ENCODE assay signal across 17 cellular contexts in the genomic region with DNA sequence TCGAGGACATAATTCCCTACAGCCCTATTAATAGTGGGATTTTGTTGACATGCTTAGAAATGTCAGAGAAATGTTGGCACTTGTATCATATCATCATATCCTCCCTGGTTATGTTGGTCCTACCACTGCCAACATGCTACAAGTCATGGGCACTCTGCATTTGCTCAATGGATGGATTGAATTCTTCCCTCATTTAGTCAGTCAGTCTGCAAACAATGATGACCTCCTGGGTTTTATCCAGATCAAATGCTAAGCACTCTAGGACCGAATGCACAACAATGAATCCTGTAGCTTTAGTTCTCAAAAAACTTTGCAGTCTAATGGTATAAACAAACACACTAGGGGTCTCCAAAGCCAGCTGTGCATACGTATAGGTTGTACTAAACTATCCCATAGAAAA.
DNase-seq lines count a peak whose midpoint lies in the region; ATAC-seq and TF ChIP-seq lines count a peak whose summit lies in the region.
"Had no signal": no experiment of that assay in that cellular context is flagged by ENCODE, and none has a peak within 500 bp of the region (broad histone marks: within the 10 kb centered on the region; RNA-seq: fewer than 3 reads in every experiment).

No MANE protein-coding gene starts in this region.

- CTCF ChIA-PET in mammary epithelial cell (lab: Charles Lee; ENCODE audit: low non-redundant PET): no interaction called here
- CTCF ChIA-PET in activated CD8-positive, alpha-beta T cell treated with anti-CD3 and anti-CD28 coated beads, Interleukin-2, amount 10 ng/mL, durations not matched to agents 7 days and 5 days (lab: Charles Lee): no interaction called here

- H2AFZ ChIP-seq in mammary epithelial cell (ENCODE audit: low read depth, low read length) (peak overlapping the region; percentile 26), mesenchymal stem cell (ENCODE audit: low read depth, low read length) (no peak overlapping the region)

- POLR2A ChIA-PET in activated CD8-positive, alpha-beta T cell treated with anti-CD3 and anti-CD28 coated beads, Interleukin-2, amount 10 ng/mL, durations not matched to agents 7 days and 5 days (lab: Charles Lee): no interaction called here

- H3K27ac ChIP-seq in mammary epithelial cell (ENCODE audit: insufficient read depth, low read depth, low read length) (no peak overlapping the region), breast epithelium (no peak overlapping the region), mesenchymal stem cell (ENCODE audit: low read length, poor library complexity, severe bottlenecking) (peak overlapping the region; percentile 96)
- H3K27ac ChIP-seq: 22Rv1, BLaER1 had no signal

- H3K79me1 ChIP-seq in mesenchymal stem cell (replicated peaks; ENCODE audit: low read length, poor library complexity, severe bottlenecking): no peaks in the 10 kb centered on the region

- H3K18ac ChIP-seq in mesenchymal stem cell (ENCODE audit: low read depth in 1 of 2, low read length in 2 of 2): peak overlapping the region in 1 of 2 experiments; percentile 12

- H3K9ac ChIP-seq in mammary epithelial cell (ENCODE audit: insufficient read depth, low read length) (no peak overlapping the region), mesenchymal stem cell (ENCODE audit: low read length) (no peak overlapping the region)
- H3K9ac ChIP-seq: BLaER1, SK-N-SH had no signal

- no TSS peak for BruUV-seq in mammary epithelial cell (replicated peaks; lab: Mats Ljungman, UMichigan)

- H3K9me3 Mint-ChIP-seq in activated CD8-positive, alpha-beta T cell treated with anti-CD3 and anti-CD28 coated beads, Interleukin-2, amount 10 ng/mL, durations not matched to agents 7 days and 5 days (ENCODE audit: insufficient read depth): no peaks in the 10 kb centered on the region

- H2BK15ac ChIP-seq in mesenchymal stem cell (ENCODE audit: low read depth, poor library complexity, severe bottlenecking): no peak overlapping the region

- TF ChIP-seq POLR2A in breast epithelium (IDR thresholded peaks at IDR 0.05): no peak

- H4K20me1 ChIP-seq in mammary epithelial cell (ENCODE audit: insufficient read depth, low read length): no peaks in the 10 kb centered on the region
- H4K20me1 ChIP-seq: BLaER1 had no signal

- H2BK5ac ChIP-seq in mesenchymal stem cell (ENCODE audit: low read depth, low read length, poor library complexity, severe bottlenecking): peak overlapping the region; percentile 87

- no peaks in the 10 kb centered on the region for H3K27me3 Mint-ChIP-seq in activated CD8-positive, alpha-beta T cell treated with anti-CD3 and anti-CD28 coated beads, Interleukin-2, amount 10 ng/mL, durations not matched to agents 7 days and 5 days (ENCODE audit: low read depth)

- no peak overlapping the region for H2BK12ac ChIP-seq in mesenchymal stem cell (ENCODE audit: low read length in 2 of 2)

- dilution Hi-C loops in mammary epithelial cell (cut with HindIII; ENCODE audit: low sequenced_read_pairs): no loop called here

- WGBS in mammary epithelial cell (ENCODE audit: low coverage, missing lambda C conversion rate): 97% methylated on average over 3 of the region's 3 CpGs
- WGBS in mesenchymal stem cell: 100% methylated on average over 1 of the region's 3 CpGs

- no peak overlapping the region for H3K14ac ChIP-seq in mesenchymal stem cell (ENCODE audit: low read length in 2 of 2)

- in situ Hi-C loops in mammary epithelial cell (cut with MboI; ENCODE audit: low sequenced_read_pairs in 2 of 2): no loop called here
- in situ Hi-C loops in astrocyte of the spinal cord (cut with HindIII; ENCODE audit: low sequenced_read_pairs): no loop called here

- no peaks in the 10 kb centered on the region for H3K4me1 ChIP-seq in mammary epithelial cell (ENCODE audit: insufficient read depth, low read length)
- no peaks in the 10 kb centered on the region for H3K4me1 ChIP-seq in breast epithelium
- peaks cover 2% of the 10 kb centered on the region for H3K4me1 ChIP-seq in mesenchymal stem cell (ENCODE audit: control insufficient read depth, insufficient read depth, low read depth, low read length)
- H3K4me1 ChIP-seq: BLaER1 had no signal

- no peaks in the 10 kb centered on the region for H3K36me3 ChIP-seq in mammary epithelial cell (ENCODE audit: insufficient read depth, low read length)
- H3K36me3 ChIP-seq in breast epithelium: no peaks in the 10 kb centered on the region
- no peaks in the 10 kb centered on the region for H3K36me3 ChIP-seq in mesenchymal stem cell (ENCODE audit: control insufficient read depth in 1 of 2, insufficient read depth in 2 of 2, low read depth in 1 of 2, low read length in 2 of 2)
- H3K36me3 ChIP-seq: BLaER1 had no signal

- TF ChIP-seq CTCF in mammary epithelial cell (conservative IDR thresholded peaks at IDR 0.05 in 1 of 2, IDR thresholded peaks at IDR 0.05 in 1 of 2; ENCODE audit: extremely low read depth in 1 of 2, insufficient read depth in 1 of 2, low read depth in 1 of 2, low read length in 2 of 2) (no peak), breast epithelium (IDR thresholded peaks at IDR 0.05) (no peak), astrocyte of the spinal cord (IDR thresholded peaks at IDR 0.05; ENCODE audit: low read depth, low read length) (no peak)

- H3K4me2 ChIP-seq in mammary epithelial cell (ENCODE audit: insufficient read depth, low read depth, low read length) (no peak overlapping the region), mesenchymal stem cell (ENCODE audit: low read length, poor library complexity, severe bottlenecking) (no peak overlapping the region)
- H3K4me2 ChIP-seq: BLaER1, SK-N-SH had no signal

- peak overlapping the region; percentile 6 for H2AK5ac ChIP-seq in mesenchymal stem cell (ENCODE audit: low read length, severe bottlenecking)

- H4K91ac ChIP-seq in mesenchymal stem cell (ENCODE audit: low read length): no peak overlapping the region

- intact Hi-C loops in mammary epithelial cell (cut with micrococcal nuclease): loop anchor here (10.0 kb wide), 1 partner anchor 143 kb away; no protein-coding TSS in a partner anchor
- intact Hi-C loops in breast epithelium (cut with DNase I; ENCODE audit: low total_unique reads): no loop called here

- H3K79me2 ChIP-seq in mammary epithelial cell (ENCODE audit: insufficient read depth, low read length): no peaks in the 10 kb centered on the region

- H3K4ac ChIP-seq in mesenchymal stem cell (ENCODE audit: low read depth in 1 of 2, low read length in 2 of 2): no peak overlapping the region

- DNase-seq in mammary epithelial cell: no peak
- no peak for DNase-seq in breast epithelium (ENCODE audit: low spot score in 2 of 2)
- peak; percentile 15 for DNase-seq in astrocyte of the spinal cord (ENCODE audit: low read depth, low spot score)
- DNase-seq in mesenchymal stem cell: no peak
- no peak for DNase-seq in activated CD8-positive, alpha-beta T cell treated with anti-CD3 and anti-CD28 coated beads, Interleukin-2, amount 10 ng/mL, durations not matched to agents 7 days and 5 days
- no peak for DNase-seq in NCI-H524 treated with DMSO at 0.1 percent for 48 hours (lab: John Stamatoyannopoulos, UW)
- DNase-seq: DMS 273 treated with DMSO at 0.1 percent for 48 hours; HCEC 1CT; NCI-H1436 treated with DMSO at 0.1 percent for 48 hours; NCI-H2081 treated with DMSO at 0.1 percent for 48 hours; NCI-H524; NK-92 treated with Interleukin-12 subunit alpha and Interleukin-12 subunit beta, amount 100 ng/mL, for 24 hours; SK-N-SH had no signal

- H3K27me3 ChIP-seq in mammary epithelial cell (ENCODE audit: insufficient read depth, low read length) (no peaks in the 10 kb centered on the region), breast epithelium (no peaks in the 10 kb centered on the region), mesenchymal stem cell (ENCODE audit: control insufficient read depth in 1 of 2, insufficient read depth in 1 of 2, low read length in 2 of 2) (no peaks in the 10 kb centered on the region)
- H3K27me3 ChIP-seq: BLaER1 had no signal

- H3K4me3 Mint-ChIP-seq in activated CD8-positive, alpha-beta T cell treated with anti-CD3 and anti-CD28 coated beads, Interleukin-2, amount 10 ng/mL, durations not matched to agents 7 days and 5 days: no peak overlapping the region

- H3K4me3 ChIP-seq in mammary epithelial cell (replicated peaks in 1 of 3; ENCODE audit: insufficient read depth in 1 of 3, low read depth in 2 of 3, low read length in 3 of 3): no peak overlapping the region
- no peak overlapping the region for H3K4me3 ChIP-seq in breast epithelium
- H3K4me3 ChIP-seq in astrocyte of the spinal cord (ENCODE audit: low read depth, low read length): no peak overlapping the region
- H3K4me3 ChIP-seq in mesenchymal stem cell (ENCODE audit: insufficient read depth in 1 of 2, low read depth in 1 of 2, low read length in 2 of 2): no peak overlapping the region
- H3K4me3 ChIP-seq: BLaER1 had no signal

- H3K9me3 ChIP-seq in mammary epithelial cell (replicated peaks; ENCODE audit: insufficient read depth, low read length) (no peaks in the 10 kb centered on the region), breast epithelium (no peaks in the 10 kb centered on the region), mesenchymal stem cell (ENCODE audit: control insufficient read depth, low read length) (peaks cover 2% of the 10 kb centered on the region)
- H3K9me3 ChIP-seq: BLaER1, SK-N-SH had no signal

- H2BK120ac ChIP-seq in mesenchymal stem cell (ENCODE audit: low read depth, low read length): no peak overlapping the region

- H3K27ac Mint-ChIP-seq in activated CD8-positive, alpha-beta T cell treated with anti-CD3 and anti-CD28 coated beads, Interleukin-2, amount 10 ng/mL, durations not matched to agents 7 days and 5 days: no peak overlapping the region

- no peaks in the 10 kb centered on the region for H3K4me1 Mint-ChIP-seq in activated CD8-positive, alpha-beta T cell treated with anti-CD3 and anti-CD28 coated beads, Interleukin-2, amount 10 ng/mL, durations not matched to agents 7 days and 5 days (ENCODE audit: low read depth)

- ATAC-seq in GM19023 (IDR thresholded peaks at IDR 0.05; ENCODE audit: unreplicated experiment) (no peak), HG03571 (IDR thresholded peaks at IDR 0.05; ENCODE audit: unreplicated experiment) (no peak)
- ATAC-seq in activated CD8-positive, alpha-beta T cell treated with anti-CD3 and anti-CD28 coated beads, Interleukin-2, amount 10 ng/mL, durations not matched to agents 7 days and 5 days: no peak

- no peak overlapping the region for H4K8ac ChIP-seq in mesenchymal stem cell (ENCODE audit: low read length)

- H3K36me3 Mint-ChIP-seq in activated CD8-positive, alpha-beta T cell treated with anti-CD3 and anti-CD28 coated beads, Interleukin-2, amount 10 ng/mL, durations not matched to agents 7 days and 5 days (ENCODE audit: low read depth): no peaks in the 10 kb centered on the region

- no peak overlapping the region for H3K23ac ChIP-seq in mesenchymal stem cell (ENCODE audit: low read length in 2 of 2)
